In the genomic region with DNA sequence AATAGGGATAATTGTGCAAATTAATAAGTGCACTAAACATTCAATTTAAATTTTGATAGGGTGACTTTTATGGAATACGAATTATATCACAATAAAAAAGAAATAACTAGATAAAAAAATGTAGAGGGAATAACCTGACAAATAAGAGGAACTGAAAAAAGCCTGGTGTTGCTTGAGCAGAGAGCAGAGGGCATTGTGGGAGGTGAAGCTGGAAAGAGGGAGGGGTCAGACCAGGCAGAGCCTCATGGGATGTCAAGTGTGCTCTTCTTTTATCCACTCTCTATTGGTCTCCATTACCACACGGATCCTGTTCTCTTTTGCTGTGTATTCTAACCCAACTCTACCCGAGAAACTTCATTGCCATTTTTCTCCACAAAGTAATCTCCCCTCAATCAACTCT, we compare ENCODE assay signal across 18 cellular contexts.
"Had no signal": no experiment of that assay in that cellular context is flagged by ENCODE, and none has a peak within 500 bp of the region (broad histone marks: within the 10 kb centered on the region; RNA-seq: fewer than 3 reads in every experiment).

No MANE protein-coding gene starts in this region.

- H3K4me3 Mint-ChIP-seq: activated naive CD8-positive, alpha-beta T cell; nephron had no signal

- H3K9me3 ChIP-seq: psoas muscle, transverse colon had no signal

- H3K27ac Mint-ChIP-seq: activated naive CD8-positive, alpha-beta T cell; nephron had no signal

- ATAC-seq: left ventricle myocardium superior, psoas muscle had no signal

- H2AFZ ChIP-seq: hepatocyte had no signal

- DNase-seq: activated CD4-positive, alpha-beta T cell treated with anti-CD3 and anti-CD28 coated beads for 1 hour; activated CD4-positive, alpha-beta T cell treated with anti-CD3 and anti-CD28 coated beads, Interleukin-2, amount 50 U/mL, for 48 hours; activated gamma-delta T cell; activated T-cell treated with anti-CD3 and anti-CD28 coated beads, Interleukin-2, amount 50 U/mL, for 48 hours; amygdala; brain microvascular endothelial cell; dermis blood vessel endothelial cell; kidney; left ventricle myocardium superior; mesendoderm; psoas muscle; stimulated activated CD4-positive, alpha-beta T cell treated with anti-CD3 and anti-CD28 coated beads, Interleukin-12 subunit alpha, Interleukin-12 subunit beta, amount 100 ng/mL, for 4 hours; stimulated activated naive CD4-positive, alpha-beta T cell; substantia nigra; transverse colon had no signal

- H3K4me1 Mint-ChIP-seq: nephron had no signal

- H3K27me3 ChIP-seq: brain microvascular endothelial cell, hepatocyte, transverse colon had no signal

- H3K27ac ChIP-seq: brain microvascular endothelial cell, hepatocyte, psoas muscle, transverse colon had no signal

- H3K4me3 ChIP-seq: hepatocyte, psoas muscle, transverse colon had no signal

- H3K4me1 ChIP-seq: psoas muscle, transverse colon had no signal

- H3K4me2 ChIP-seq: hepatocyte had no signal

- H3K36me3 ChIP-seq: brain microvascular endothelial cell, transverse colon had no signal

- H3K36me3 Mint-ChIP-seq: activated naive CD8-positive, alpha-beta T cell had no signal

- H3K27me3 Mint-ChIP-seq: activated naive CD8-positive, alpha-beta T cell had no signal
